19 cellular contexts compared by ENCODE assay signal in genomic region chr3:161393310-161393709, GRCh38. TPM values are rescaled to one million over a fixed set of nuclear protein-coding genes. Genes with fewer than 3 reads are reported as not detected.
DNase-seq lines count a peak whose midpoint lies in the region; TF ChIP-seq lines count a peak whose summit lies in the region.
"Had no signal": no experiment of that assay in that cellular context is flagged by ENCODE, and none has a peak within 500 bp of the region (broad histone marks: within the 10 kb centered on the region; RNA-seq: fewer than 3 reads in every experiment).

No MANE protein-coding gene starts in this region.

- H3F3A ChIP-seq in MM.1S (ENCODE audit: insufficient read depth, low read length) = peaks cover 13% of the 10 kb centered on the region

- H3K27ac ChIP-seq in MM.1S (ENCODE audit: low read length) (no peak overlapping the region), liver (ENCODE audit: low read depth in 1 of 2, low read length in 2 of 2) (no peak overlapping the region)
- H3K27ac ChIP-seq: 22Rv1 had no signal

- DNase-seq in activated naive CD4-positive, alpha-beta T cell treated with anti-CD3 and anti-CD28 coated beads, Interleukin-2, amount 50 U/mL, for 16 hours = no peak
- peak; percentile 3 for DNase-seq in MM.1S
- DNase-seq in head of caudate nucleus = no peak
- no peak for DNase-seq in GOT3 (lab: John Stamatoyannopoulos, UW)
- DNase-seq in NCI-H1092 (lab: John Stamatoyannopoulos, UW) = no peak
- no peak for DNase-seq in GM20000 (ENCODE audit: low spot score)
- DNase-seq: AML-193, IMR-90, Karpas-422, MG63, NCI-H1092 treated with DMSO at 0.1 percent for 48 hours, NCI-H146, NCI-H2081 treated with DMSO at 0.1 percent for 48 hours, NCI-H446 treated with DMSO at 0.1 percent for 48 hours, NCI-H69, SW 1271 had no signal

- H3K9ac ChIP-seq in MM.1S (ENCODE audit: low read length) (no peak overlapping the region), liver (ENCODE audit: low read depth in 1 of 2, low read length in 2 of 2) (no peak overlapping the region)

- intact Hi-C loops in head of caudate nucleus (cut with DNase I) = no loop called here

- H3K27ac Mint-ChIP-seq in activated naive CD4-positive, alpha-beta T cell treated with anti-CD3 and anti-CD28 coated beads, Interleukin-2, amount 50 U/mL, for 24 hours = no peak overlapping the region

- H4K20me1 ChIP-seq in MM.1S (ENCODE audit: insufficient read depth, low read length) = no peaks in the 10 kb centered on the region

- no peaks in the 10 kb centered on the region for H3K27me3 ChIP-seq in MM.1S (replicated peaks; ENCODE audit: insufficient read depth, low read length)
- H3K27me3 ChIP-seq in liver (ENCODE audit: control insufficient read depth in 4 of 4, insufficient read depth in 4 of 4, low read length in 3 of 4) = peaks cover 0 to 6% (median 0%) of the 10 kb centered on the region in 4 donors
- H3K27me3 ChIP-seq: MG63 had no signal

- no peaks in the 10 kb centered on the region for H3K9me3 Mint-ChIP-seq in activated naive CD4-positive, alpha-beta T cell treated with anti-CD3 and anti-CD28 coated beads, Interleukin-2, amount 50 U/mL, for 24 hours

- H3K27me3 Mint-ChIP-seq in activated naive CD4-positive, alpha-beta T cell treated with anti-CD3 and anti-CD28 coated beads, Interleukin-2, amount 50 U/mL, for 24 hours = no peaks in the 10 kb centered on the region

- no peak overlapping the region for H2AFZ ChIP-seq in MM.1S (ENCODE audit: low read length)

- H3K4me1 ChIP-seq in MM.1S (ENCODE audit: low read length) = peaks cover 25% of the 10 kb centered on the region
- peaks cover 0 to 11% (median 4%) of the 10 kb centered on the region in 4 donors for H3K4me1 ChIP-seq in liver (ENCODE audit: control insufficient read depth in 4 of 4, insufficient read depth in 4 of 4, low read length in 3 of 4)

- no peaks in the 10 kb centered on the region for H3K36me3 Mint-ChIP-seq in activated naive CD4-positive, alpha-beta T cell treated with anti-CD3 and anti-CD28 coated beads, Interleukin-2, amount 50 U/mL, for 24 hours

- H3K4me2 ChIP-seq in MM.1S (ENCODE audit: low read depth, low read length) = peak overlapping the region; percentile 32; the same call in 1 of the 2 replicates

- peak overlapping the region; percentile 67 for H3K4me3 Mint-ChIP-seq in activated naive CD4-positive, alpha-beta T cell treated with anti-CD3 and anti-CD28 coated beads, Interleukin-2, amount 50 U/mL, for 24 hours

- no peaks in the 10 kb centered on the region for H3K79me2 ChIP-seq in MM.1S (ENCODE audit: low read length)

- no peaks in the 10 kb centered on the region for H3K36me3 ChIP-seq in MM.1S (replicated peaks; ENCODE audit: insufficient read depth, low read length)
- no peaks in the 10 kb centered on the region for H3K36me3 ChIP-seq in liver (ENCODE audit: control insufficient read depth in 4 of 4, insufficient read depth in 3 of 4, low read depth in 1 of 4, low read length in 3 of 4)
- H3K36me3 ChIP-seq: MG63 had no signal

- TF ChIP-seq CTCF in MM.1S (IDR thresholded peaks at IDR 0.05; ENCODE audit: low read length) (no peak), liver (IDR thresholded peaks at IDR 0.05; ENCODE audit: low read depth, low read length, missing input control) (no peak), GM20000 (IDR thresholded peaks at IDR 0.05; ENCODE audit: extremely low read depth, missing control alignments) (no peak)

- H3K9me2 ChIP-seq in MM.1S (replicated peaks; ENCODE audit: insufficient read depth, low read length) = no peaks in the 10 kb centered on the region

- H3K4me1 Mint-ChIP-seq in activated naive CD4-positive, alpha-beta T cell treated with anti-CD3 and anti-CD28 coated beads, Interleukin-2, amount 50 U/mL, for 24 hours = peaks cover 75% of the 10 kb centered on the region

- TF ChIP-seq RAD21 in liver (IDR thresholded peaks at IDR 0.05) = no peak

- H3K9me3 ChIP-seq in MM.1S (replicated peaks; ENCODE audit: insufficient read depth, low read length) (no peaks in the 10 kb centered on the region), liver (ENCODE audit: control insufficient read depth in 4 of 4, low read length in 3 of 4) (no peaks in the 10 kb centered on the region)
- H3K9me3 ChIP-seq: MG63 had no signal

- H3K4me3 ChIP-seq in MM.1S (ENCODE audit: low read length) = no peak overlapping the region
- no peak overlapping the region for H3K4me3 ChIP-seq in liver (ENCODE audit: low read depth in 1 of 3, low read length in 3 of 3)
- H3K4me3 ChIP-seq: MG63 had no signal

TF ChIP-seq in liver, 16 proteins besides CTCF, POLR2A, EP300 and RAD21:
- TF ChIP-seq FOXA2 (IDR thresholded peaks at IDR 0.05) (peak; percentile 20), NR2F2 (IDR thresholded peaks at IDR 0.05) (no peak), REST (IDR thresholded peaks at IDR 0.05) (no peak), YY1 (IDR thresholded peaks at IDR 0.05) (peak; percentile 39), HNF4A (conservative IDR thresholded peaks at IDR 0.05) (peak in 1 of 2 donors; percentile 32), EGR1 (IDR thresholded peaks at IDR 0.05; ENCODE audit: low read depth in 2 of 2) (peak in 1 of 2 donors; percentile 33)

RNA-seq across cellular contexts. Expression of gene SPTSSB, which starts 22.0 kb away (rescaled TPM):
- 1 to 10 TPM in 1 of 2 donors, under 1 TPM in 1; under 0.01 to 1.0 TPM for total RNA-seq in liver
- under 1 TPM; 0.02 to 0.08 TPM for polyA plus RNA-seq in liver
- total RNA-seq: IMR-90 had no signal
- polyA plus RNA-seq: IMR-90 had no signal
